Comparison of ENCODE assay signal across 1 cellular context in the genomic region with DNA sequence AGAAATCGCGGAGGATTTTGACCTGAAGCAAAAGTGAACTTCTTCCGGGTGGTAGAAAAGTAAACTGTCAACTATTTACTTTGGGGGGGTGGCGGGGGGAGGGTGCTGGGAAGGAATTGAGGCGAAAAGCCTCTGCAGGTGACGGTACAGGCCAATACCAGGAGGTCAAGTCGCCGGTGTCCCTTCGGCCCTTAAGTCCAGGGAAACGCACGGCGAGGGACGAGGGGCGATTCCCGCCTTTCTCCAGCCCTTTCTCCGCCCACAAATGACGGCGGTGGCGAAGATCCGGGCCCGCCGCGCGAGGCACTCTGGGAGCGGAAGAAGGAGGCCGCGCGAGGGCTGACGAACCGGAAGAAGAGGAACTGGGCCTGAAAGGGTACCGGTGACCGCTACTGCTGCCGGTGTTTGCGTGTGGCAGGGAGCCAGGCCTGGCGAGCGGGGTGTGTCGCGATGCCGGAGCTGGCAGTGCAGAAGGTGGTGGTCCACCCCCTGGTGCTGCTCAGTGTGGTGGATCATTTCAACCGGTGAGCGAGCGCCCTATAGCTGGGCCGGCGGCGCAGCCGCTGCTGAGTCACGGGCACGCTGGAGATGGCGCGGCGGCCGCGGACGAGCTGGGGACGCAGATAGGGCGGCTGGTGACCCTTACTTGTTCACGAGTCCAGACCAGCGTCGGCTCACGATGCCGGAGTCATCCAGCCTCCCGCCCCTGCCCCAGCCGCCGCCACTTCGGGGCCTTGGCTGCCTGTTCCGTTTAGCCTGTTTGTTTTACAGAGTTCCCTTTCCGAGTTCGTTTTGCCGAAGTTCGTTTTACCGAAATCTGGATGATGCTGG.
A peak's percentile ranks its signal among the peaks of the same experiment; 100 is the strongest.
TF ChIP-seq lines count a peak whose summit lies in the region.

Gene PSMD7, plus strand, starts transcription at position 350 of the 831 bp plus-strand sequence. Its CDS starts 101 bp downstream, at position 451.

TF ChIP-seq in HepG2, 621 proteins besides CTCF, POLR2A, EP300 and RAD21 (continued from another document and continues in another):
- TF ChIP-seq ETS1 (CRISPR knock-in tag; IDR thresholded peaks at IDR 0.05) (no peak), SMYD3 (CRISPR knock-in tag; IDR thresholded peaks at IDR 0.05) (peak; percentile 97), SOX5 (CRISPR knock-in tag; IDR thresholded peaks at IDR 0.05; ENCODE audit: borderline replicate concordance) (no peak), NPAS2 (CRISPR knock-in tag; IDR thresholded peaks at IDR 0.05; ENCODE audit: borderline replicate concordance) (no peak), ELF1 (CRISPR knock-in tag; IDR thresholded peaks at IDR 0.05) (peak; percentile 98), PHF20 (CRISPR knock-in tag; IDR thresholded peaks at IDR 0.05) (peak; percentile 99), ZNF121 (CRISPR knock-in tag; IDR thresholded peaks at IDR 0.05) (no peak), NFIC (IDR thresholded peaks at IDR 0.05; ENCODE audit: low read length) (no peak), THYN1 (CRISPR knock-in tag; IDR thresholded peaks at IDR 0.05; ENCODE audit: borderline replicate concordance, low read depth) (peak; percentile 81; the same call in 1 of the 2 replicates), NRL (CRISPR knock-in tag; IDR thresholded peaks at IDR 0.05; ENCODE audit: borderline replicate concordance) (peak; percentile 97), NAIF1 (CRISPR knock-in tag; IDR thresholded peaks at IDR 0.05; ENCODE audit: borderline replicate concordance) (peak; percentile 82), ZNF446 (CRISPR knock-in tag; IDR thresholded peaks at IDR 0.05) (peak; percentile 94), MZF1 (CRISPR knock-in tag; IDR thresholded peaks at IDR 0.05; ENCODE audit: borderline replicate concordance) (peak; percentile 73; the same call in 1 of the 2 replicates), BCL6 (CRISPR knock-in tag; IDR thresholded peaks at IDR 0.05) (no peak; the same call in none of the 2 replicates), ZNF777 (CRISPR knock-in tag; IDR thresholded peaks at IDR 0.05) (0 out of 2 replicates have a peak, but pooled peaks have one; percentile 45), MLLT10 (CRISPR knock-in tag; IDR thresholded peaks at IDR 0.05) (no peak), ZNF766 (CRISPR knock-in tag; IDR thresholded peaks at IDR 0.05; ENCODE audit: borderline replicate concordance) (peak; percentile 81), SNAPC2 (CRISPR knock-in tag; IDR thresholded peaks at IDR 0.05) (peak; percentile 98), SUZ12 (IDR thresholded peaks at IDR 0.05; ENCODE audit: low read depth, low read length) (peak; percentile 62), ZXDC (CRISPR knock-in tag; IDR thresholded peaks at IDR 0.05) (peak; percentile 96), JUND (CRISPR knock-in tag; IDR thresholded peaks at IDR 0.05) (peak; percentile 71), ZNF737 (CRISPR knock-in tag; IDR thresholded peaks at IDR 0.05; ENCODE audit: borderline replicate concordance) (no peak), ZNF451 (CRISPR knock-in tag; IDR thresholded peaks at IDR 0.05) (peak; percentile 96), PAF1 (CRISPR knock-in tag; IDR thresholded peaks at IDR 0.05) (no peak; the same call in 1 of the 2 replicates), ARHGAP35 (CRISPR knock-in tag; IDR thresholded peaks at IDR 0.05; ENCODE audit: borderline replicate concordance) (peak; percentile 82; the same call in 1 of the 2 replicates), ZNF589 (CRISPR knock-in tag; conservative IDR thresholded peaks at IDR 0.05) (peak; percentile 84; the same call in 1 of the 2 replicates), TERF1 (CRISPR knock-in tag; IDR thresholded peaks at IDR 0.05) (peak; percentile 92), MLX (CRISPR knock-in tag; IDR thresholded peaks at IDR 0.05) (0 out of 2 replicates have a peak, but pooled peaks have one; percentile 42), ZNF761 (CRISPR knock-in tag; conservative IDR thresholded peaks at IDR 0.05) (peak; percentile 98), SPEN (CRISPR knock-in tag; IDR thresholded peaks at IDR 0.05; ENCODE audit: low read depth) (peak; percentile 100), ZNF33B (CRISPR knock-in tag; IDR thresholded peaks at IDR 0.05) (peak; percentile 95), STAG1 (CRISPR knock-in tag; IDR thresholded peaks at IDR 0.05) (0 out of 2 replicates have a peak, but pooled peaks have one; percentile 1), SALL2 (CRISPR knock-in tag; IDR thresholded peaks at IDR 0.05) (peak; percentile 80; the same call in 1 of the 2 replicates), SMAD9 (CRISPR knock-in tag; IDR thresholded peaks at IDR 0.05) (peak; percentile 95; the same call in 1 of the 2 replicates), ZNF788 (CRISPR knock-in tag; IDR thresholded peaks at IDR 0.05; ENCODE audit: borderline replicate concordance) (peak; percentile 93), CEBPG (CRISPR knock-in tag; IDR thresholded peaks at IDR 0.05) (no peak; the same call in 1 of the 2 replicates), ZNF75D (CRISPR knock-in tag; IDR thresholded peaks at IDR 0.05; ENCODE audit: borderline replicate concordance) (no peak), ZBTB26 (CRISPR knock-in tag; IDR thresholded peaks at IDR 0.05; ENCODE audit: borderline replicate concordance) (peak; percentile 62), CHD4 (IDR thresholded peaks at IDR 0.05; ENCODE audit: borderline replicate concordance, low read length) (no peak), MXI1 (IDR thresholded peaks at IDR 0.05; ENCODE audit: borderline replicate concordance, low read depth, low read length) (peak; percentile 67; the same call in 1 of the 3 replicates), SALL1 (CRISPR knock-in tag; IDR thresholded peaks at IDR 0.05) (peak; percentile 92), STAT5B (CRISPR knock-in tag; IDR thresholded peaks at IDR 0.05) (no peak), KDM1A (CRISPR knock-in tag; IDR thresholded peaks at IDR 0.05) (no peak), ZNF768 (CRISPR knock-in tag; IDR thresholded peaks at IDR 0.05) (peak; percentile 85; the same call in 1 of the 2 replicates)
- TF ChIP-seq, protein P1, sequence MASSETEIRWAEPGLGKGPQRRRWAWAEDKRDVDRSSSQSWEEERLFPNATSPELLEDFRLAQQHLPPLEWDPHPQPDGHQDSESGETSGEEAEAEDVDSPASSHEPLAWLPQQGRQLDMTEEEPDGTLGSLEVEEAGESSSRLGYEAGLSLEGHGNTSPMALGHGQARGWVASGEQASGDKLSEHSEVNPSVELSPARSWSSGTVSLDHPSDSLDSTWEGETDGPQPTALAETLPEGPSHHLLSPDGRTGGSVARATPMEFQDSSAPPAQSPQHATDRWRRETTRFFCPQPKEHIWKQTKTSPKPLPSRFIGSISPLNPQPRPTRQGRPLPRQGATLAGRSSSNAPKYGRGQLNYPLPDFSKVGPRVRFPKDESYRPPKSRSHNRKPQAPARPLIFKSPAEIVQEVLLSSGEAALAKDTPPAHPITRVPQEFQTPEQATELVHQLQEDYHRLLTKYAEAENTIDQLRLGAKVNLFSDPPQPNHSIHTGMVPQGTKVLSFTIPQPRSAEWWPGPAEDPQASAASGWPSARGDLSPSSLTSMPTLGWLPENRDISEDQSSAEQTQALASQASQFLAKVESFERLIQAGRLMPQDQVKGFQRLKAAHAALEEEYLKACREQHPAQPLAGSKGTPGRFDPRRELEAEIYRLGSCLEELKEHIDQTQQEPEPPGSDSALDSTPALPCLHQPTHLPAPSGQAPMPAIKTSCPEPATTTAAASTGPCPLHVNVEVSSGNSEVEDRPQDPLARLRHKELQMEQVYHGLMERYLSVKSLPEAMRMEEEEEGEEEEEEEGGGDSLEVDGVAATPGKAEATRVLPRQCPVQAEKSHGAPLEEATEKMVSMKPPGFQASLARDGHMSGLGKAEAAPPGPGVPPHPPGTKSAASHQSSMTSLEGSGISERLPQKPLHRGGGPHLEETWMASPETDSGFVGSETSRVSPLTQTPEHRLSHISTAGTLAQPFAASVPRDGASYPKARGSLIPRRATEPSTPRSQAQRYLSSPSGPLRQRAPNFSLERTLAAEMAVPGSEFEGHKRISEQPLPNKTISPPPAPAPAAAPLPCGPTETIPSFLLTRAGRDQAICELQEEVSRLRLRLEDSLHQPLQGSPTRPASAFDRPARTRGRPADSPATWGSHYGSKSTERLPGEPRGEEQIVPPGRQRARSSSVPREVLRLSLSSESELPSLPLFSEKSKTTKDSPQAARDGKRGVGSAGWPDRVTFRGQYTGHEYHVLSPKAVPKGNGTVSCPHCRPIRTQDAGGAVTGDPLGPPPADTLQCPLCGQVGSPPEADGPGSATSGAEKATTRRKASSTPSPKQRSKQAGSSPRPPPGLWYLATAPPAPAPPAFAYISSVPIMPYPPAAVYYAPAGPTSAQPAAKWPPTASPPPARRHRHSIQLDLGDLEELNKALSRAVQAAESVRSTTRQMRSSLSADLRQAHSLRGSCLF (CRISPR knock-in tag; IDR thresholded peaks at IDR 0.05; ENCODE audit: borderline replicate concordance): no peak; the same call in 1 of the 2 replicates
- TF ChIP-seq, protein P2, sequence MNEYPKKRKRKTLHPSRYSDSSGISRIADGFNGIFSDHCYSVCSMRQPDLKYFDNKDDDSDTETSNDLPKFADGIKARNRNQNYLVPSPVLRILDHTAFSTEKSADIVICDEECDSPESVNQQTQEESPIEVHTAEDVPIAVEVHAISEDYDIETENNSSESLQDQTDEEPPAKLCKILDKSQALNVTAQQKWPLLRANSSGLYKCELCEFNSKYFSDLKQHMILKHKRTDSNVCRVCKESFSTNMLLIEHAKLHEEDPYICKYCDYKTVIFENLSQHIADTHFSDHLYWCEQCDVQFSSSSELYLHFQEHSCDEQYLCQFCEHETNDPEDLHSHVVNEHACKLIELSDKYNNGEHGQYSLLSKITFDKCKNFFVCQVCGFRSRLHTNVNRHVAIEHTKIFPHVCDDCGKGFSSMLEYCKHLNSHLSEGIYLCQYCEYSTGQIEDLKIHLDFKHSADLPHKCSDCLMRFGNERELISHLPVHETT (CRISPR knock-in tag; conservative IDR thresholded peaks at IDR 0.05): peak; percentile 91
- TF ChIP-seq, protein P3, sequence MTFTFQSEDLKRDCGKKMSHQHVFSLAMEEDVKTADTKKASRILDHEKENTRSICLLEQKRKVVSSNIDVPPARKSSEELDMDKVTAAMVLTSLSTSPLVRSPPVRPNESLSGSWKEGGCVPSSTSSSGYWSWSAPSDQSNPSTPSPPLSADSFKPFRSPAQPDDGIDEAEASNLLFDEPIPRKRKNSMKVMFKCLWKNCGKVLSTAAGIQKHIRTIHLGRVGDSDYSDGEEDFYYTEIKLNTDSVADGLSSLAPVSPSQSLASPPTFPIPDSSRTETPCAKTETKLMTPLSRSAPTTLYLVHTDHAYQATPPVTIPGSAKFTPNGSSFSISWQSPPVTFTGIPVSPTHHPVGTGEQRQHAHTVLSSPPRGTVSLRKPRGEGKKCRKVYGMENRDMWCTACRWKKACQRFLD (CRISPR knock-in tag; IDR thresholded peaks at IDR 0.05; ENCODE audit: borderline replicate concordance): peak; percentile 96
